Comparison of ENCODE assay signal across 11 cellular contexts in genomic region chr1:28718601-28719331, GRCh38. TPM values are rescaled to one million over a fixed set of nuclear protein-coding genes. Genes with fewer than 3 reads are reported as not detected.
DNase-seq lines count a peak whose midpoint lies in the region; ATAC-seq, FAIRE-seq and TF ChIP-seq lines count a peak whose summit lies in the region.
"Had no signal": no experiment of that assay in that cellular context is flagged by ENCODE, and none has a peak within 500 bp of the region (broad histone marks: within the 10 kb centered on the region; RNA-seq: fewer than 3 reads in every experiment).

No MANE protein-coding gene starts in this region.

- H3K9me3 Mint-ChIP-seq in nephron progenitor cell, result peaks cover 5% of the 10 kb centered on the region
- H3K9me3 Mint-ChIP-seq: IgD-negative memory B cell had no signal

- no peak for ATAC-seq in omental fat pad (ENCODE audit: low FRiP score)

- peak overlapping the region; percentile 31 for H3K27ac Mint-ChIP-seq in nephron progenitor cell

- H3K27me3 Mint-ChIP-seq in nephron progenitor cell (ENCODE audit: low read depth, poor library complexity), result peaks cover 5% of the 10 kb centered on the region
- H3K27me3 Mint-ChIP-seq: IgD-negative memory B cell had no signal

- no peak for TF ChIP-seq POLR2A in H54 (IDR thresholded peaks at IDR 0.05; ENCODE audit: low read depth, low read length)

- TF ChIP-seq CTCF in nephron progenitor cell (IDR thresholded peaks at IDR 0.05) (no peak), omental fat pad (IDR thresholded peaks at IDR 0.05) (no peak)

- no peak for FAIRE-seq in H54 (lab: Jason Lieb, UNC)

- H3K36me3 Mint-ChIP-seq in nephron progenitor cell (ENCODE audit: low read depth), result peaks cover 22% of the 10 kb centered on the region

- H3K4me1 Mint-ChIP-seq in nephron progenitor cell, result no peaks in the 10 kb centered on the region

- H3K27ac ChIP-seq in cingulate gyrus (ENCODE audit: low read depth, low read length), result peak overlapping the region; percentile 43
- H3K27ac ChIP-seq: tibial nerve had no signal

- H3K4me3 Mint-ChIP-seq in nephron progenitor cell, result no peak overlapping the region
- H3K4me3 Mint-ChIP-seq: IgD-negative memory B cell had no signal

- DNase-seq in DMS153 (lab: John Stamatoyannopoulos, UW) (peak; percentile 11), DMS153 treated with DMSO at 0.1 percent for 48 hours (lab: John Stamatoyannopoulos, UW; ENCODE audit: unreplicated experiment) (no peak), LHCN-M2 (ENCODE audit: low read depth) (peak; percentile 31), nephron progenitor cell (no peak), H54 (ENCODE audit: insufficient read length, low spot score) (no peak), omental fat pad (ENCODE audit: low spot score) (no peak)
- DNase-seq in effector CD8-positive, alpha-beta T cell (lab: John Stamatoyannopoulos, UW), result no peak
- DNase-seq: activated CD8-positive, alpha-beta memory T cell treated with anti-CD3 and anti-CD28 coated beads, Interleukin-2, amount 50 U/mL, for 48 hours had no signal

RNA-seq across cellular contexts. Expression of gene YTHDF2, which starts 18.0 kb away (rescaled TPM):
- 53.5 and 66.7 TPM in 2 replicates for total RNA-seq in LHCN-M2 (2014; rRNA removed)
- polyA plus RNA-seq in LHCN-M2 (2012), result 40.9 TPM
- 10 to 100 TPM; 43.8 to 88.4 (median 56.4) TPM for total RNA-seq in omental fat pad

RNA-seq across cellular contexts. Expression of gene GMEB1, which starts 50.2 kb away (rescaled TPM):
- total RNA-seq in LHCN-M2 (2014; rRNA removed), result 8.5 and 8.7 TPM in 2 replicates
- polyA plus RNA-seq in LHCN-M2 (2012), result 6.8 TPM
- 10 to 100 TPM in 3 of 4 donors, 1 to 10 TPM in 1; 7.0 to 14.4 (median 13.2) TPM for total RNA-seq in omental fat pad

Comparison
In these comparisons a context has a peak if more than half of its experiments do, and no peak if none do; other contexts are left out.
1. DNase-seq: peak in DMS153 (single experiment) and LHCN-M2 (single experiment); none in DMS153 treated with DMSO at 0.1 percent for 48 hours (single experiment), nephron progenitor cell (single experiment), effector CD8-positive, alpha-beta T cell (single experiment), H54 (single experiment) and omental fat pad (single experiment).